ENCODE assay signal across 16 cellular contexts in the genomic region with DNA sequence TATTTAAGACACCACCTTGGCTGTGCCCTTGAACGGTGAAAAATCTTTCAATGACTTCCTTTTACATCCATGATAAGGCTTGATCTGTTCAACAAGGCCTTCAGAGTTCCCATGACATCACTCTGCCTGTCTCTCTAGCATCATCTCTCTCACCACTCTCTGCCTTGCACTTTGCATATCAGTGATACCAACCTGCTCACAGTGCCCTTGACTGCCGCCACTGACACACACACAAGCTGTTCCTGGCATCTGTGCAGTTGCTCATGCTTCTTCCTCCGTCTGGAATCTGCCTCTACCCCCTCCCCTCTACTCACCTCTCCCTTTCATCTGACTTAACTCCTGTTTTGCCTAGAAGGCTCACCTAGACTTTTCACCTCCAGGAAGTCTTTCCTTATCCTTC.
DNase-seq lines count a peak whose midpoint lies in the region; ATAC-seq, FAIRE-seq and TF ChIP-seq lines count a peak whose summit lies in the region.
"Had no signal": no experiment of that assay in that cellular context is flagged by ENCODE, and none has a peak within 500 bp of the region (broad histone marks: within the 10 kb centered on the region; RNA-seq: fewer than 3 reads in every experiment).

No MANE protein-coding gene starts in this region.

- no peaks in the 10 kb centered on the region for H3K9me3 Mint-ChIP-seq in stimulated activated effector memory CD8-positive, alpha-beta T cell treated with anti-CD3 and anti-CD28 coated beads, Interleukin-12 subunit alpha, Interleukin-12 subunit beta, amount 100 ng/mL, for 72 hours

- ATAC-seq in heart left ventricle (peak; percentile 56 to 84 (median 70)), upper lobe of left lung (ENCODE audit: low FRiP score in 2 of 2) (no peak), HG03354 (IDR thresholded peaks at IDR 0.05; ENCODE audit: poor library complexity, severe bottlenecking, unreplicated experiment) (no peak)
- peak; percentile 34 for ATAC-seq in stimulated activated effector memory CD8-positive, alpha-beta T cell treated with anti-CD3 and anti-CD28 coated beads, Interleukin-12 subunit alpha, Interleukin-12 subunit beta, amount 100 ng/mL, for 72 hours

- peak; percentile 90 for DNase-seq in NCI-H1694 (lab: John Stamatoyannopoulos, UW)
- DNase-seq in NCI-H524 treated with DMSO at 0.1 percent for 48 hours (lab: John Stamatoyannopoulos, UW): peak; percentile 86
- DNase-seq in heart left ventricle: peak in 1 of 5 donors; percentile 52
- DNase-seq in stimulated activated effector memory CD8-positive, alpha-beta T cell treated with anti-CD3 and anti-CD28 coated beads, Interleukin-12 subunit alpha, Interleukin-12 subunit beta, amount 100 ng/mL, for 72 hours (ENCODE audit: low spot score in 2 of 2): no peak
- DNase-seq in upper lobe of left lung: no peak
- no peak for DNase-seq in H54 (ENCODE audit: insufficient read length, low spot score)
- DNase-seq: ACHN, AML-193, COR-L47, DMS53, GOT3, MM.1S, NCI-H1092 treated with DMSO at 0.1 percent for 48 hours, NCI-H187 treated with DMSO at 0.1 percent for 48 hours, NCI-H510A had no signal

- intact Hi-C loops in heart left ventricle (cut with DNase I): loop anchor here in 1 of 10 donors (10.0 kb wide), 1 partner anchor 536 kb away; no protein-coding TSS in a partner anchor

- no peaks in the 10 kb centered on the region for H3K4me1 Mint-ChIP-seq in stimulated activated effector memory CD8-positive, alpha-beta T cell treated with anti-CD3 and anti-CD28 coated beads, Interleukin-12 subunit alpha, Interleukin-12 subunit beta, amount 100 ng/mL, for 72 hours

- no peak overlapping the region for H3K4me3 Mint-ChIP-seq in stimulated activated effector memory CD8-positive, alpha-beta T cell treated with anti-CD3 and anti-CD28 coated beads, Interleukin-12 subunit alpha, Interleukin-12 subunit beta, amount 100 ng/mL, for 72 hours

- peaks cover 0 to 30% (median 10%) of the 10 kb centered on the region in 12 donors for H3K4me1 ChIP-seq in heart left ventricle
- H3K4me1 ChIP-seq in upper lobe of left lung: peaks cover 0 to 5% (median 2%) of the 10 kb centered on the region in 4 donors

- no peak overlapping the region for H3K27ac Mint-ChIP-seq in stimulated activated effector memory CD8-positive, alpha-beta T cell treated with anti-CD3 and anti-CD28 coated beads, Interleukin-12 subunit alpha, Interleukin-12 subunit beta, amount 100 ng/mL, for 72 hours

- TF ChIP-seq EP300 in upper lobe of left lung (IDR thresholded peaks at IDR 0.05): no peak

- no peak for TF ChIP-seq POLR2A in heart left ventricle (IDR thresholded peaks at IDR 0.05)
- no peak for TF ChIP-seq POLR2A in upper lobe of left lung (IDR thresholded peaks at IDR 0.05)
- TF ChIP-seq POLR2A in H54 (IDR thresholded peaks at IDR 0.05; ENCODE audit: low read depth, low read length): no peak

- 35 to 47% (median 44%) methylated on average over 3 of the region's 3 CpGs for WGBS in heart left ventricle, 4 donors
- 68 to 85% methylated on average over 3 of the region's 3 CpGs for WGBS in upper lobe of left lung, 2 donors

- H3K9me3 ChIP-seq in heart left ventricle (no peaks in the 10 kb centered on the region), upper lobe of left lung (no peaks in the 10 kb centered on the region)

- FAIRE-seq in H54 (lab: Jason Lieb, UNC): no peak

- H3K27ac ChIP-seq in heart left ventricle: peak overlapping the region in 1 of 12 donors; percentile 8
- no peak overlapping the region for H3K27ac ChIP-seq in upper lobe of left lung

- TF ChIP-seq CTCF in heart left ventricle (IDR thresholded peaks at IDR 0.05) (no peak), upper lobe of left lung (IDR thresholded peaks at IDR 0.05) (no peak)

- H3K27me3 ChIP-seq in heart left ventricle (no peaks in the 10 kb centered on the region), upper lobe of left lung (no peaks in the 10 kb centered on the region)

- H3K36me3 Mint-ChIP-seq in stimulated activated effector memory CD8-positive, alpha-beta T cell treated with anti-CD3 and anti-CD28 coated beads, Interleukin-12 subunit alpha, Interleukin-12 subunit beta, amount 100 ng/mL, for 72 hours: no peaks in the 10 kb centered on the region

- H3K4me3 ChIP-seq in heart left ventricle (no peak overlapping the region), upper lobe of left lung (no peak overlapping the region)

- H3K36me3 ChIP-seq in heart left ventricle (no peaks in the 10 kb centered on the region), upper lobe of left lung (no peaks in the 10 kb centered on the region)

Comparison
In these comparisons a context has a peak if more than half of its experiments do, and no peak if none do; other contexts are left out.
1. DNase-seq: peak in NCI-H1694 (single experiment) and NCI-H524 treated with DMSO at 0.1 percent for 48 hours (single experiment); none in stimulated activated effector memory CD8-positive, alpha-beta T cell treated with anti-CD3 and anti-CD28 coated beads, Interleukin-12 subunit alpha, Interleukin-12 subunit beta, amount 100 ng/mL, for 72 hours (0 of 2), upper lobe of left lung (0 of 2) and H54 (single experiment).
2. ATAC-seq: peak in heart left ventricle (4 of 4) and stimulated activated effector memory CD8-positive, alpha-beta T cell treated with anti-CD3 and anti-CD28 coated beads, Interleukin-12 subunit alpha, Interleukin-12 subunit beta, amount 100 ng/mL, for 72 hours (single experiment); none in upper lobe of left lung (0 of 2) and HG03354 (single experiment).